37 cellular contexts compared by ENCODE assay signal in genomic region chr5:137703565-137703964, GRCh38. TPM values are rescaled to one million over a fixed set of nuclear protein-coding genes. Genes with fewer than 3 reads are reported as not detected.
A peak's percentile ranks its signal among the peaks of the same experiment; 100 is the strongest.
DNase-seq lines count a peak whose midpoint lies in the region; FAIRE-seq and TF ChIP-seq lines count a peak whose summit lies in the region.
"Had no signal": no experiment of that assay in that cellular context is flagged by ENCODE, and none has a peak within 500 bp of the region (broad histone marks: within the 10 kb centered on the region; RNA-seq: fewer than 3 reads in every experiment).

No MANE protein-coding gene starts in this region.

- H3K27me3 ChIP-seq in endodermal cell (ENCODE audit: control insufficient read depth, insufficient read depth, low read length, poor library complexity, severe bottlenecking), result no peaks in the 10 kb centered on the region
- no peaks in the 10 kb centered on the region for H3K27me3 ChIP-seq in small intestine (ENCODE audit: control insufficient read depth in 2 of 2, insufficient read depth in 2 of 2, low read length in 2 of 2)
- H3K27me3 ChIP-seq: BE2C; BLaER1; BLaER1 treated with 17β-estradiol and CSF1 and Interleukin-3, amounts not matched to agents 10 nM and 100 nM had no signal

- WGBS in endodermal cell (ENCODE audit: insufficient coverage in 1 of 2, insufficient read length in 1 of 2), 2 experiments, result 93 to 100% methylated on average over 1 to 5 of the region's 5 CpGs
- WGBS in small intestine, 3 donors, result 91 to 96% (median 94%) methylated on average over 5 of the region's 5 CpGs

- no peak for TF ChIP-seq POLR2A in GM12891 (IDR thresholded peaks at IDR 0.05; ENCODE audit: low read depth, low read length)

- no peak for TF ChIP-seq CTCF in endodermal cell (conservative IDR thresholded peaks at IDR 0.05)

- H3K9me3 ChIP-seq in endodermal cell (ENCODE audit: control insufficient read depth, low read length), result no peaks in the 10 kb centered on the region
- H3K9me3 ChIP-seq in small intestine (ENCODE audit: control insufficient read depth, low read depth), result no peaks in the 10 kb centered on the region
- H3K9me3 ChIP-seq: A549; BE2C; BLaER1; BLaER1 treated with 17β-estradiol and CSF1 and Interleukin-3, amounts not matched to agents 10 nM and 100 nM; Caco-2 had no signal

- no peak overlapping the region for H3K9ac ChIP-seq in endodermal cell (ENCODE audit: extremely low read depth, low read length, poor library complexity, severe bottlenecking)
- H3K9ac ChIP-seq: BLaER1; BLaER1 treated with 17β-estradiol and CSF1 and Interleukin-3, amounts not matched to agents 10 nM and 100 nM had no signal

- DNase-seq in GM12891 (ENCODE audit: insufficient read length, low spot score) (no peak), endodermal cell (peak; percentile 38), head of caudate nucleus (peak in 35 of 42 donors; percentile 2 to 77 (median 35)), putamen (ENCODE audit: low spot score) (peak; percentile 50), small intestine (no peak), NCI-H446 treated with DMSO at 0.1 percent for 48 hours (lab: John Stamatoyannopoulos, UW) (no peak), occipital lobe (lab: John Stamatoyannopoulos, UW) (no peak), mucosa of gallbladder (ENCODE audit: low spot score) (no peak)
- DNase-seq: 8988T; ACHN; AML-193; BE2C; C1 segment of cervical spinal cord; Caco-2; Calu3; CD4-positive, alpha-beta memory T cell; CD4-positive, alpha-beta T cell; CD4-positive, CD25-positive, alpha-beta regulatory T cell; CD8-positive, alpha-beta memory T cell; CD8-positive, alpha-beta T cell; COR-L47; DMS 273 treated with DMSO at 0.1 percent for 48 hours; DMS153; DMS53; DMS79; DMS79 treated with DMSO at 0.1 percent for 48 hours; DND-41; EL had no signal

- H3K36me3 ChIP-seq in endodermal cell (ENCODE audit: control insufficient read depth, insufficient read depth, low read length) (no peaks in the 10 kb centered on the region), small intestine (ENCODE audit: control insufficient read depth in 2 of 2, insufficient read depth in 2 of 2, low read length in 2 of 2) (no peaks in the 10 kb centered on the region)
- H3K36me3 ChIP-seq: BE2C had no signal

- peaks cover 5% of the 10 kb centered on the region for H3K36me3 Mint-ChIP-seq in endodermal cell (ENCODE audit: low read depth)
- H3K36me3 Mint-ChIP-seq: CD14-positive monocyte had no signal

- no peak overlapping the region for H3K27ac Mint-ChIP-seq in endodermal cell
- H3K27ac Mint-ChIP-seq: B cell; CD14-positive monocyte; CD4-positive, alpha-beta T cell; CD8-positive, alpha-beta memory T cell; CD8-positive, alpha-beta T cell had no signal

- intact Hi-C loops in head of caudate nucleus (cut with DNase I), result no loop called here

- no peaks in the 10 kb centered on the region for H3K27me3 Mint-ChIP-seq in endodermal cell (ENCODE audit: insufficient read depth)
- H3K27me3 Mint-ChIP-seq: B cell; CD4-positive, alpha-beta memory T cell; CD4-positive, alpha-beta T cell; CD4-positive, CD25-positive, alpha-beta regulatory T cell; CD8-positive, alpha-beta memory T cell had no signal

- no peak overlapping the region for H3K4me3 ChIP-seq in endodermal cell (ENCODE audit: low read length)
- H3K4me3 ChIP-seq in small intestine (ENCODE audit: low read depth in 1 of 2, low read length in 2 of 2), result no peak overlapping the region
- H3K4me3 ChIP-seq: A549; BLaER1; BLaER1 treated with 17β-estradiol and CSF1 and Interleukin-3, amounts not matched to agents 10 nM and 100 nM had no signal

- H3K4me3 Mint-ChIP-seq in endodermal cell, result no peak overlapping the region
- H3K4me3 Mint-ChIP-seq: B cell; CD14-positive monocyte; CD4-positive, alpha-beta memory T cell; CD4-positive, alpha-beta T cell; CD4-positive, CD25-positive, alpha-beta regulatory T cell; CD8-positive, alpha-beta memory T cell; CD8-positive, alpha-beta T cell had no signal

- H3K9me3 Mint-ChIP-seq in endodermal cell, result no peaks in the 10 kb centered on the region
- H3K9me3 Mint-ChIP-seq: CD4-positive, alpha-beta T cell; CD8-positive, alpha-beta memory T cell; CD8-positive, alpha-beta T cell had no signal

- FAIRE-seq in GM12891 (lab: Jason Lieb, UNC) (peak; percentile 28), small intestine (lab: Jason Lieb, UNC) (no peak)
- FAIRE-seq: A204.1, A549, D721Med had no signal

- H3K4me1 Mint-ChIP-seq in endodermal cell, result peaks cover 7% of the 10 kb centered on the region
- H3K4me1 Mint-ChIP-seq: B cell, CD14-positive monocyte had no signal

- peaks cover 3% of the 10 kb centered on the region for H3K4me1 ChIP-seq in endodermal cell (ENCODE audit: control insufficient read depth, insufficient read depth, low read length)
- H3K4me1 ChIP-seq in small intestine (ENCODE audit: control insufficient read depth in 2 of 2, insufficient read depth in 1 of 2, low read depth in 1 of 2, low read length in 1 of 2), result no peaks in the 10 kb centered on the region
- H3K4me1 ChIP-seq: A549; BE2C; BLaER1; BLaER1 treated with 17β-estradiol and CSF1 and Interleukin-3, amounts not matched to agents 10 nM and 100 nM; Caco-2 had no signal

- no peak overlapping the region for H3K27ac ChIP-seq in endodermal cell (ENCODE audit: low read depth, low read length)
- no peak overlapping the region for H3K27ac ChIP-seq in small intestine (ENCODE audit: low read depth in 1 of 2, low read length in 1 of 2)
- H3K27ac ChIP-seq: 22Rv1; A549; BLaER1; BLaER1 treated with 17β-estradiol and CSF1 and Interleukin-3, amounts not matched to agents 10 nM and 100 nM; C4-2B had no signal

TF ChIP-seq in GM12891, 5 proteins besides CTCF, POLR2A, EP300 and RAD21:
- TF ChIP-seq SPI1 (IDR thresholded peaks at IDR 0.05; ENCODE audit: low read depth, low read length), result no peak
- no peak for TF ChIP-seq PAX5 (IDR thresholded peaks at IDR 0.05; ENCODE audit: insufficient read depth, low read length, severe bottlenecking)
TF ChIP-seq in GM12891: peak in this region for 0.

RNA-seq across cellular contexts. Expression of gene KLHL3, which starts 32.3 kb away (rescaled TPM):
- polyA plus RNA-seq in GM12891 (2012; ENCODE audit: low read depth, missing spikeins), result 6.1 TPM
- total RNA-seq in endodermal cell (10 to 100 TPM; 17.5 to 19.4 TPM), occipital lobe (8.7 TPM), mucosa of gallbladder (20.3 TPM)
- polyA plus RNA-seq in endodermal cell (2013, experiment 1 of 2), result 5.6 TPM
- polyA plus RNA-seq in endodermal cell (2013, experiment 2 of 2), result 5.9 TPM
- polyA plus RNA-seq in small intestine, result 1 to 10 TPM in 1 of 3 donors, under 1 TPM in 2; 0.67 to 2.8 (median 0.81) TPM
- polyA plus RNA-seq: CD14-positive monocyte had no signal

RNA-seq across cellular contexts. Expression of gene HNRNPA0, which starts 50.6 kb away (rescaled TPM):
- 28.5 TPM for polyA plus RNA-seq in GM12891 (2012; ENCODE audit: low read depth, missing spikeins)
- total RNA-seq in endodermal cell (10 to 100 TPM; 50.7 to 61.0 TPM), occipital lobe (53.7 TPM), mucosa of gallbladder (29.4 TPM)
- 75.5 TPM for polyA plus RNA-seq in endodermal cell (2013, experiment 1 of 2)
- polyA plus RNA-seq in endodermal cell (2013, experiment 2 of 2), result 72.9 TPM
- 10 to 100 TPM; 17.6 to 38.6 (median 17.7) TPM for polyA plus RNA-seq in small intestine

Comparison
In these comparisons a context has a peak if more than half of its experiments do, and no peak if none do; other contexts are left out.
1. DNase-seq: peak in endodermal cell (single experiment), head of caudate nucleus (35 of 42) and putamen (single experiment); none in GM12891 (single experiment), small intestine (single experiment), NCI-H446 treated with DMSO at 0.1 percent for 48 hours (single experiment), occipital lobe (single experiment) and mucosa of gallbladder (single experiment).